In genomic region chr12:43931187-43931586, GRCh38 we compare ENCODE assay signal across 8 cellular contexts.
"Had no signal": no experiment of that assay in that cellular context is flagged by ENCODE, and none has a peak within 500 bp of the region (broad histone marks: within the 10 kb centered on the region; RNA-seq: fewer than 3 reads in every experiment).

No MANE protein-coding gene starts in this region.

- DNase-seq: IMR-90, KBM-7, KG1 had no signal

- FAIRE-seq: HepG2, HTR-8/SVneo, K562 had no signal

- H3K27ac ChIP-seq: HL-60, KMS-11 had no signal

- H3K4me2 ChIP-seq: KMS-11 had no signal

- H3K9ac ChIP-seq: KMS-11 had no signal

- H3K4me3 ChIP-seq: K562 had no signal

- ATAC-seq: HepG2, K562 had no signal
